Comparison of ENCODE assay signal across 17 cellular contexts in the genomic region with DNA sequence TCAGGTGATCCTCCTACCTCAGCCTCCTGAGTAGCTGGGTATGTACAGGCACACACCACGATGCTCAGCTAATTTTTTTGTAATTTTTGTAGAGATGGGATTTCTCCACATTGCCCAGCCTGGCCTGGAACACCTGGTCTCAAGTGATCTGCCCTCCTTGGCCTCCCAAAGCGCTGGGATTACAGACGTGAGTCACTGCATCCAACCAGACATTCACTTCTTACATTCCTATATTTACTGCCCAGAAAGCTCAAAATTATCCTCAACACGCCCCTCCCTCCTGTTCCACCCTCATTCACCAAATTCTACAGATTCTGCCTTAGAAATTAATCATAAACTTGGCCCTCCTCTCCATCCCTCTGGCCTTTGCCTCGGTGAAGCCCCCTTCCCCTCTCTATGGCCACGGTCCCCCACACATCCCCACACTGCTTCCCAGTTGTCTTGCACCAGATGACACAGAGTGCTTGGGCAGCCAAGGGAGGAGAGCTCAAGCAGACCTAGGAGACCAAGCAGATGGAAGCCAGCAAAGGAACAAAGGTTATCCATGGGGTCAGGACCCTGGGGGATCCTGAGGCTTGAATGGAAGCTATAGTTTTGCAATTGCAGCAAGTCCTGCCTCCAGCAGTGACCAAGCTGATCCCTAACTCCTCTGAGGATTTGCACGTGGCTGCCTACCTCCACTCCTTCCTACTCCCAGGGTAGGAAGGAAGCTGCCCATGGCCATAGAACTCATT.
A peak's percentile ranks its signal among the peaks of the same experiment; 100 is the strongest.
DNase-seq lines count a peak whose midpoint lies in the region; ATAC-seq and TF ChIP-seq lines count a peak whose summit lies in the region.
"Had no signal": no experiment of that assay in that cellular context is flagged by ENCODE, and none has a peak within 500 bp of the region (broad histone marks: within the 10 kb centered on the region; RNA-seq: fewer than 3 reads in every experiment).

No MANE protein-coding gene starts in this region.

- H3K9me3 ChIP-seq in H9 (ENCODE audit: control insufficient read depth, low read depth, low read length), result no peaks in the 10 kb centered on the region
- H3K9me3 ChIP-seq: ascending aorta, tibial artery had no signal

- no peak overlapping the region for H2AFZ ChIP-seq in H9 (ENCODE audit: low read length)

- H3K36me3 Mint-ChIP-seq in activated CD4-positive, alpha-beta T cell treated with anti-CD3 and anti-CD28 coated beads, Interleukin-2, amount 10 ng/mL, durations not matched to agents 24 days and 14 days (ENCODE audit: low read depth), result peaks cover 6% of the 10 kb centered on the region
- H3K36me3 Mint-ChIP-seq in H9 (ENCODE audit: insufficient read depth in 1 of 3, low read depth in 3 of 3) (peaks cover 0 to 6% (median 6%) of the 10 kb centered on the region in 3 experiments; a peak in 4 of 7 replicates), nephron progenitor cell (ENCODE audit: low read depth) (no peaks in the 10 kb centered on the region)
- peaks cover 25% of the 10 kb centered on the region for H3K36me3 Mint-ChIP-seq in activated naive CD8-positive, alpha-beta T cell treated with anti-CD3 and anti-CD28 coated beads, Interleukin-2, amount 50 U/mL, for 24 hours (ENCODE audit: low read depth)

- H3K79me1 ChIP-seq in H9 (ENCODE audit: insufficient read depth, low read depth, low read length, poor library complexity, severe bottlenecking), result no peaks in the 10 kb centered on the region

- H2BK5ac ChIP-seq in H9 (ENCODE audit: insufficient read length, low read length), result no peak overlapping the region

- no peak overlapping the region for H3K18ac ChIP-seq in H9 (ENCODE audit: insufficient read length, low read depth, low read length)

- no peaks in the 10 kb centered on the region for H4K20me1 ChIP-seq in H9 (ENCODE audit: control insufficient read depth, insufficient read depth, insufficient read length)

- no peak for DNase-seq in activated CD4-positive, alpha-beta T cell treated with anti-CD3 and anti-CD28 coated beads, Interleukin-2, amount 10 ng/mL, durations not matched to agents 24 days and 14 days
- no peak for DNase-seq in activated CD4-positive, alpha-beta T cell treated with anti-CD3 and anti-CD28 coated beads, Interleukin-2, amount 50 U/mL, for 48 hours
- DNase-seq in H9, result no peak
- DNase-seq in activated naive CD8-positive, alpha-beta T cell treated with anti-CD3 and anti-CD28 coated beads, Interleukin-2, amount 50 U/mL, for 24 hours, result no peak
- DNase-seq in nephron progenitor cell, result peak; percentile 45
- DNase-seq in amniotic stem cell (lab: John Stamatoyannopoulos, UW), result no peak
- no peak for DNase-seq in retina
- DNase-seq: activated B cell treated with CpG ODN at 0.5 μM for 24 hours; activated CD8-positive, alpha-beta memory T cell treated with anti-CD3 and anti-CD28 coated beads, Interleukin-2, amount 50 U/mL, for 48 hours; erythroblast; NCI-H446; stimulated activated CD4-positive, alpha-beta T cell treated with anti-CD3 and anti-CD28 coated beads, Interleukin-1b, Interleukin-23, amount 100 ng/mL, for 48 hours; SW 1271; tibial artery had no signal

- no peaks in the 10 kb centered on the region for H3K27me3 Mint-ChIP-seq in activated CD4-positive, alpha-beta T cell treated with anti-CD3 and anti-CD28 coated beads, Interleukin-2, amount 10 ng/mL, durations not matched to agents 24 days and 14 days
- H3K27me3 Mint-ChIP-seq in H9 (ENCODE audit: low read depth) (peaks cover 6% of the 10 kb centered on the region; the same call in 1 of the 2 replicates), nephron progenitor cell (ENCODE audit: low read depth, poor library complexity) (peaks cover 3% of the 10 kb centered on the region)
- H3K27me3 Mint-ChIP-seq in activated naive CD8-positive, alpha-beta T cell treated with anti-CD3 and anti-CD28 coated beads, Interleukin-2, amount 50 U/mL, for 24 hours, result no peaks in the 10 kb centered on the region
- H3K27me3 Mint-ChIP-seq: activated B cell treated with CpG ODN at 0.5 μM for 24 hours had no signal

- peak overlapping the region; percentile 9 for H3K27ac Mint-ChIP-seq in activated CD4-positive, alpha-beta T cell treated with anti-CD3 and anti-CD28 coated beads, Interleukin-2, amount 10 ng/mL, durations not matched to agents 24 days and 14 days
- H3K27ac Mint-ChIP-seq in H9 (no peak overlapping the region; a peak in 2 of 7 replicates), nephron progenitor cell (peak overlapping the region; percentile 86)
- peak overlapping the region; percentile 87 for H3K27ac Mint-ChIP-seq in activated naive CD8-positive, alpha-beta T cell treated with anti-CD3 and anti-CD28 coated beads, Interleukin-2, amount 50 U/mL, for 24 hours
- H3K27ac Mint-ChIP-seq: activated B cell treated with CpG ODN at 0.5 μM for 24 hours had no signal

- H3K9me3 Mint-ChIP-seq in activated CD4-positive, alpha-beta T cell treated with anti-CD3 and anti-CD28 coated beads, Interleukin-2, amount 10 ng/mL, durations not matched to agents 24 days and 14 days, result peaks cover 25% of the 10 kb centered on the region
- H3K9me3 Mint-ChIP-seq in H9 (no peaks in the 10 kb centered on the region), nephron progenitor cell (peaks cover 5% of the 10 kb centered on the region)
- H3K9me3 Mint-ChIP-seq in activated naive CD8-positive, alpha-beta T cell treated with anti-CD3 and anti-CD28 coated beads, Interleukin-2, amount 50 U/mL, for 24 hours, result peaks cover 23% of the 10 kb centered on the region

- H2AK5ac ChIP-seq in H9 (ENCODE audit: insufficient read length, low read length), result no peak overlapping the region

- peaks cover 12% of the 10 kb centered on the region; the same call in 1 of the 2 replicates for H3K4me1 ChIP-seq in H9 (ENCODE audit: insufficient read depth, low read length)
- H3K4me1 ChIP-seq: ascending aorta, tibial artery had no signal

- no peak overlapping the region for H3K23ac ChIP-seq in H9 (ENCODE audit: insufficient read length, low read depth, low read length)

- peak overlapping the region; percentile 12 for H4K91ac ChIP-seq in H9 (ENCODE audit: insufficient read length, low read depth, low read length)

- H2BK120ac ChIP-seq in H9 (ENCODE audit: low read depth, low read length, poor library complexity, severe bottlenecking), result no peak overlapping the region

- peaks cover 48% of the 10 kb centered on the region for H3K4me1 Mint-ChIP-seq in activated CD4-positive, alpha-beta T cell treated with anti-CD3 and anti-CD28 coated beads, Interleukin-2, amount 10 ng/mL, durations not matched to agents 24 days and 14 days
- H3K4me1 Mint-ChIP-seq in H9, result peaks cover 50 to 55% of the 10 kb centered on the region in 2 experiments
- H3K4me1 Mint-ChIP-seq in activated naive CD8-positive, alpha-beta T cell treated with anti-CD3 and anti-CD28 coated beads, Interleukin-2, amount 50 U/mL, for 24 hours, result peaks cover 69% of the 10 kb centered on the region
- H3K4me1 Mint-ChIP-seq in nephron progenitor cell, result peaks cover 45% of the 10 kb centered on the region

- H3K23me2 ChIP-seq in H9 (ENCODE audit: insufficient read length, low read depth, low read length, poor library complexity, severe bottlenecking), result no peaks in the 10 kb centered on the region

- no peak overlapping the region for H2BK15ac ChIP-seq in H9 (ENCODE audit: low read depth, low read length)

- no peak overlapping the region for H2BK20ac ChIP-seq in H9 (ENCODE audit: low read depth, low read length, poor library complexity, severe bottlenecking)

- no peak overlapping the region for H4K8ac ChIP-seq in H9 (replicated peaks; ENCODE audit: insufficient read length, low read depth, low read length)

- no CpG with 5 or more reads among the region's 7 CpGs for WGBS in H9 (ENCODE audit: extremely low coverage, insufficient read length, low lambda C conversion rate)

- TF ChIP-seq CTCF in H9 (conservative IDR thresholded peaks at IDR 0.05) (no peak), nephron progenitor cell (IDR thresholded peaks at IDR 0.05) (no peak)

- no peak overlapping the region for H3K56ac ChIP-seq in H9 (ENCODE audit: insufficient read length, low read depth, low read length)

- H3K4ac ChIP-seq in H9 (ENCODE audit: low read depth, low read length), result no peak overlapping the region

- H3K14ac ChIP-seq in H9 (ENCODE audit: insufficient read depth, low read length), result no peak overlapping the region; the same call in 1 of the 2 replicates

- no peak overlapping the region for H3K27ac ChIP-seq in H9 (ENCODE audit: insufficient read length, low read depth, low read length)
- H3K27ac ChIP-seq: ascending aorta, HL-60, tibial artery had no signal

- intact Hi-C loops in activated CD4-positive, alpha-beta T cell treated with anti-CD3 and anti-CD28 coated beads, Interleukin-2, amount 10 ng/mL, durations not matched to agents 24 days and 14 days (cut with micrococcal nuclease), result no loop called here

- no peaks in the 10 kb centered on the region for H3K79me2 ChIP-seq in H9 (ENCODE audit: insufficient read depth, low read length)

- no peak overlapping the region for H2BK12ac ChIP-seq in H9 (ENCODE audit: insufficient read length, low read depth, low read length)

- H3T11ph ChIP-seq in H9 (ENCODE audit: low read length), result no peak overlapping the region

- no peak overlapping the region for H3K4me2 ChIP-seq in H9 (ENCODE audit: insufficient read depth, insufficient read length, low read length)

- no peaks in the 10 kb centered on the region for H3K27me3 ChIP-seq in H9 (ENCODE audit: insufficient read depth, low read length)
- H3K27me3 ChIP-seq: ascending aorta, tibial artery had no signal

- H4K5ac ChIP-seq in H9 (ENCODE audit: insufficient read length, low read depth, low read length), result no peak overlapping the region

- no peak overlapping the region for H3K9ac ChIP-seq in H9 (ENCODE audit: extremely low read depth, insufficient read length, low read length)

- no peak overlapping the region for H3K4me3 Mint-ChIP-seq in activated CD4-positive, alpha-beta T cell treated with anti-CD3 and anti-CD28 coated beads, Interleukin-2, amount 10 ng/mL, durations not matched to agents 24 days and 14 days
- no peak overlapping the region for H3K4me3 Mint-ChIP-seq in H9
- peak overlapping the region; percentile 7 for H3K4me3 Mint-ChIP-seq in activated naive CD8-positive, alpha-beta T cell treated with anti-CD3 and anti-CD28 coated beads, Interleukin-2, amount 50 U/mL, for 24 hours
- H3K4me3 Mint-ChIP-seq in nephron progenitor cell, result peak overlapping the region; percentile 37
- H3K4me3 Mint-ChIP-seq: activated B cell treated with CpG ODN at 0.5 μM for 24 hours had no signal

- ATAC-seq in activated naive CD8-positive, alpha-beta T cell treated with anti-CD3 and anti-CD28 coated beads, Interleukin-2, amount 50 U/mL, for 24 hours, result no peak
- ATAC-seq in HG03139 (IDR thresholded peaks at IDR 0.05; ENCODE audit: unreplicated experiment), result no peak

Comparison
In these comparisons a context has a peak if more than half of its experiments do, and no peak if none do; other contexts are left out.
1. H3K27ac Mint-ChIP-seq: peak in activated CD4-positive, alpha-beta T cell treated with anti-CD3 and anti-CD28 coated beads, Interleukin-2, amount 10 ng/mL, durations not matched to agents 24 days and 14 days (single experiment), activated naive CD8-positive, alpha-beta T cell treated with anti-CD3 and anti-CD28 coated beads, Interleukin-2, amount 50 U/mL, for 24 hours (single experiment) and nephron progenitor cell (single experiment); none in H9 (0 of 3).
2. H3K4me3 Mint-ChIP-seq: peak in activated naive CD8-positive, alpha-beta T cell treated with anti-CD3 and anti-CD28 coated beads, Interleukin-2, amount 50 U/mL, for 24 hours (single experiment) and nephron progenitor cell (single experiment); none in activated CD4-positive, alpha-beta T cell treated with anti-CD3 and anti-CD28 coated beads, Interleukin-2, amount 10 ng/mL, durations not matched to agents 24 days and 14 days (single experiment) and H9 (0 of 2).